ENCODE assay signal across 16 cellular contexts in genomic region chr6:81940451-81940850, GRCh38.
DNase-seq lines count a peak whose midpoint lies in the region; ATAC-seq and TF ChIP-seq lines count a peak whose summit lies in the region.
"Had no signal": no experiment of that assay in that cellular context is flagged by ENCODE, and none has a peak within 500 bp of the region (broad histone marks: within the 10 kb centered on the region; RNA-seq: fewer than 3 reads in every experiment).

No MANE protein-coding gene starts in this region.

- no peak overlapping the region for H3K27ac Mint-ChIP-seq in activated T-cell treated with anti-CD3 and anti-CD28 coated beads, Interleukin-2, amount 50 U/mL, for 24 hours
- H3K27ac Mint-ChIP-seq in activated T-helper 2 cell treated with anti-CD3 and anti-CD28 coated beads, Interferon-gamma antibody, Interleukin-2, Interleukin-4, amounts not matched to agents 10 μg/mL and 5 μg/mL and 100 μg/mL, durations not matched to agents 14 hours and 24 hours and 36 hours: no peak overlapping the region
- H3K27ac Mint-ChIP-seq in glutamatergic neuron (ENCODE audit: unreplicated experiment): no peak overlapping the region

- DNase-seq in ELR (ENCODE audit: low read depth) (peak; percentile 18), NB4 (ENCODE audit: low read depth) (peak; percentile 26), iris pigment epithelial cell (ENCODE audit: low read depth) (peak; percentile 12), mucosa of descending colon (no peak), glutamatergic neuron (no peak)
- DNase-seq in activated T-cell treated with anti-CD3 and anti-CD28 coated beads, Interleukin-2, amount 50 U/mL, for 24 hours: no peak
- no peak for DNase-seq in activated T-helper 2 cell treated with anti-CD3 and anti-CD28 coated beads, Interferon-gamma antibody, Interleukin-2, Interleukin-4, amounts not matched to agents 10 μg/mL and 5 μg/mL and 100 μg/mL, durations not matched to agents 14 hours and 24 hours and 36 hours (ENCODE audit: low spot score)
- DNase-seq: DMS79 treated with DMSO at 0.1 percent for 48 hours; GDM1; NCI-H1417; NCI-H187; NCI-H2107; NCI-H510A; NCI-H748 treated with DMSO at 0.1 percent for 48 hours; NK-92 treated with Interleukin-12 subunit alpha and Interleukin-12 subunit beta, amount 100 ng/mL, for 24 hours; SHP77 treated with DMSO at 0.1 percent for 48 hours had no signal

- TF ChIP-seq CTCF in NB4 (IDR thresholded peaks at IDR 0.05; ENCODE audit: low read depth, low read length): no peak
- TF ChIP-seq CTCF in mucosa of descending colon (IDR thresholded peaks at IDR 0.05): no peak
- TF ChIP-seq CTCF in glutamatergic neuron (IDR thresholded peaks at IDR 0.05; ENCODE audit: partially characterized antibody, unreplicated experiment): no peak

- H3K36me3 Mint-ChIP-seq in activated T-cell treated with anti-CD3 and anti-CD28 coated beads, Interleukin-2, amount 50 U/mL, for 24 hours (ENCODE audit: low read depth): no peaks in the 10 kb centered on the region
- H3K36me3 Mint-ChIP-seq in activated T-helper 2 cell treated with anti-CD3 and anti-CD28 coated beads, Interferon-gamma antibody, Interleukin-2, Interleukin-4, amounts not matched to agents 10 μg/mL and 5 μg/mL and 100 μg/mL, durations not matched to agents 14 hours and 24 hours and 36 hours (ENCODE audit: low read depth): no peaks in the 10 kb centered on the region
- no peaks in the 10 kb centered on the region for H3K36me3 Mint-ChIP-seq in glutamatergic neuron (ENCODE audit: unreplicated experiment)

- H3K4me1 Mint-ChIP-seq in activated T-cell treated with anti-CD3 and anti-CD28 coated beads, Interleukin-2, amount 50 U/mL, for 24 hours (ENCODE audit: low read depth): no peaks in the 10 kb centered on the region
- H3K4me1 Mint-ChIP-seq in activated T-helper 2 cell treated with anti-CD3 and anti-CD28 coated beads, Interferon-gamma antibody, Interleukin-2, Interleukin-4, amounts not matched to agents 10 μg/mL and 5 μg/mL and 100 μg/mL, durations not matched to agents 14 hours and 24 hours and 36 hours (ENCODE audit: low read depth): no peaks in the 10 kb centered on the region
- no peaks in the 10 kb centered on the region for H3K4me1 Mint-ChIP-seq in glutamatergic neuron (ENCODE audit: low read depth, unreplicated experiment)

- H3K9me3 Mint-ChIP-seq in activated T-cell treated with anti-CD3 and anti-CD28 coated beads, Interleukin-2, amount 50 U/mL, for 24 hours: no peaks in the 10 kb centered on the region
- H3K9me3 Mint-ChIP-seq in activated T-helper 2 cell treated with anti-CD3 and anti-CD28 coated beads, Interferon-gamma antibody, Interleukin-2, Interleukin-4, amounts not matched to agents 10 μg/mL and 5 μg/mL and 100 μg/mL, durations not matched to agents 14 hours and 24 hours and 36 hours: no peaks in the 10 kb centered on the region
- H3K9me3 Mint-ChIP-seq in glutamatergic neuron (ENCODE audit: unreplicated experiment): no peaks in the 10 kb centered on the region

- no peaks in the 10 kb centered on the region for H3K27me3 Mint-ChIP-seq in activated T-cell treated with anti-CD3 and anti-CD28 coated beads, Interleukin-2, amount 50 U/mL, for 24 hours
- H3K27me3 Mint-ChIP-seq in activated T-helper 2 cell treated with anti-CD3 and anti-CD28 coated beads, Interferon-gamma antibody, Interleukin-2, Interleukin-4, amounts not matched to agents 10 μg/mL and 5 μg/mL and 100 μg/mL, durations not matched to agents 14 hours and 24 hours and 36 hours (ENCODE audit: low read depth): no peaks in the 10 kb centered on the region
- no peaks in the 10 kb centered on the region for H3K27me3 Mint-ChIP-seq in glutamatergic neuron (ENCODE audit: unreplicated experiment)

- H3K4me3 Mint-ChIP-seq in activated T-cell treated with anti-CD3 and anti-CD28 coated beads, Interleukin-2, amount 50 U/mL, for 24 hours: no peak overlapping the region
- no peak overlapping the region for H3K4me3 Mint-ChIP-seq in activated T-helper 2 cell treated with anti-CD3 and anti-CD28 coated beads, Interferon-gamma antibody, Interleukin-2, Interleukin-4, amounts not matched to agents 10 μg/mL and 5 μg/mL and 100 μg/mL, durations not matched to agents 14 hours and 24 hours and 36 hours (ENCODE audit: low read depth)
- H3K4me3 Mint-ChIP-seq in glutamatergic neuron (ENCODE audit: unreplicated experiment): no peak overlapping the region

- no peak for TF ChIP-seq POLR2A in NB4 (IDR thresholded peaks at IDR 0.05; ENCODE audit: extremely low read depth, insufficient read length)

- no peaks in the 10 kb centered on the region for H3K4me1 ChIP-seq in mucosa of descending colon (ENCODE audit: low read depth)

- ATAC-seq in mucosa of descending colon: no peak

- intact Hi-C loops in activated T-helper 2 cell treated with anti-CD3 and anti-CD28 coated beads, Interferon-gamma antibody, Interleukin-2, Interleukin-4, amounts not matched to agents 10 μg/mL and 5 μg/mL and 100 μg/mL, durations not matched to agents 14 hours and 24 hours and 36 hours (cut with micrococcal nuclease): no loop called here
- intact Hi-C loops in mucosa of descending colon (cut with DNase I, micrococcal nuclease): no loop called here

- H3K4me3 ChIP-seq in NB4 (ENCODE audit: low read depth, low read length) (peak overlapping the region; percentile 45), mucosa of descending colon (no peak overlapping the region)

- H3K36me3 ChIP-seq in mucosa of descending colon (ENCODE audit: low read depth): no peaks in the 10 kb centered on the region

- H3K9me3 ChIP-seq in mucosa of descending colon: no peaks in the 10 kb centered on the region

Comparison
In these comparisons a context has a peak if more than half of its experiments do, and no peak if none do; other contexts are left out.
1. DNase-seq: peak in ELR (single experiment), NB4 (single experiment) and iris pigment epithelial cell (single experiment); none in activated T-cell treated with anti-CD3 and anti-CD28 coated beads, Interleukin-2, amount 50 U/mL, for 24 hours (single experiment), activated T-helper 2 cell treated with anti-CD3 and anti-CD28 coated beads, Interferon-gamma antibody, Interleukin-2, Interleukin-4, amounts not matched to agents 10 μg/mL and 5 μg/mL and 100 μg/mL, durations not matched to agents 14 hours and 24 hours and 36 hours (single experiment), mucosa of descending colon (0 of 3) and glutamatergic neuron (single experiment).